Comparison of ENCODE assay signal across 33 cellular contexts in the genomic region with DNA sequence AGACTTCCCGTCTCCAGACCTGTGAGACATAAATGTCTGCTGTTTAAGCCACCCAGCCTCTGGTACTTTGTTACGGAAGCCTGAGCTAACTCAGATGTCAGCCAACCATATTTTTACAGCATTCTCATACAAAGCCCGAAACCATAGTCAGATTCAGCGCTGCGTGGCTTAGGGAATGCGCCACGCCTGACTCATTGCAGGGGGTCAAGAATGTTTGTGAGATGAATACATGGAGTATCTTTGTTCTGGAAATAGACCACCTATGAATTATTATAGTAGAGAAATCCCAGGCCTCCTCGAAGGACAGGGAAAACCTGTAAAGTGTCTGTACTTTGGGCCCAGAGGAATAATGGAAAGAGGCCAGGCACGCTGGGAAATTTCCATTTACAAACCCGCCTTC.
A peak's percentile ranks its signal among the peaks of the same experiment; 100 is the strongest.
DNase-seq lines count a peak whose midpoint lies in the region; FAIRE-seq and TF ChIP-seq lines count a peak whose summit lies in the region.
"Had no signal": no experiment of that assay in that cellular context is flagged by ENCODE, and none has a peak within 500 bp of the region (broad histone marks: within the 10 kb centered on the region; RNA-seq: fewer than 3 reads in every experiment).

No MANE protein-coding gene starts in this region.

- H2BK120ac ChIP-seq in H1 (replicated peaks; ENCODE audit: low read depth, low read length), result no peak overlapping the region

- no peaks in the 10 kb centered on the region for H3K36me3 ChIP-seq in SJSA1
- H3K36me3 ChIP-seq in H1 (ENCODE audit: control insufficient read depth in 2 of 4, insufficient read depth in 4 of 4, low read length in 3 of 4), result no peaks in the 10 kb centered on the region
- H3K36me3 ChIP-seq in rectal smooth muscle tissue (ENCODE audit: control insufficient read depth, insufficient read depth, low read length), result no peaks in the 10 kb centered on the region
- H3K36me3 ChIP-seq: adrenal gland, pancreas, spleen had no signal

- POLR2A ChIA-PET in H1 (lab: Charles Lee; ENCODE audit: partially characterized antibody), result no interaction called here

- no peaks in the 10 kb centered on the region for H4K20me1 ChIP-seq in H1 (replicated peaks in 1 of 2; ENCODE audit: control insufficient read depth in 1 of 2, insufficient read depth in 2 of 2, low read length in 2 of 2)

- H4K8ac ChIP-seq in H1 (ENCODE audit: extremely low read depth, insufficient read depth, low read length), result peak overlapping the region; percentile 28; the same call in 1 of the 2 replicates

- H3K23me2 ChIP-seq in H1 (ENCODE audit: low read depth, low read length), result no peaks in the 10 kb centered on the region

- no peak overlapping the region for H3K9ac ChIP-seq in H1 (replicated peaks in 1 of 4; ENCODE audit: extremely low read depth in 1 of 4, low read depth in 3 of 4, low read length in 3 of 4)
- H3K9ac ChIP-seq in rectal smooth muscle tissue (ENCODE audit: low read length), result no peak overlapping the region

- no peak overlapping the region for H2BK12ac ChIP-seq in H1 (ENCODE audit: low read depth, low read length)

- H3K14ac ChIP-seq in H1 (ENCODE audit: insufficient read length), result no peak overlapping the region

- no peak overlapping the region for H4K5ac ChIP-seq in H1 (ENCODE audit: insufficient read length, low read depth, low read length)

- TF ChIP-seq POLR2A in H1 (IDR thresholded peaks at IDR 0.05; ENCODE audit: control extremely low read depth in 1 of 2, low read depth in 2 of 2, low read length in 2 of 2), result no peak
- TF ChIP-seq POLR2A in GM12892 (IDR thresholded peaks at IDR 0.05; ENCODE audit: low read depth, low read length), result no peak

- H3K79me2 ChIP-seq in H1 (ENCODE audit: control insufficient read depth in 1 of 2, insufficient read depth in 2 of 2, low read length in 2 of 2), result no peaks in the 10 kb centered on the region

- H3K79me1 ChIP-seq in H1 (ENCODE audit: low read depth, low read length), result no peaks in the 10 kb centered on the region

- H3K4me2 ChIP-seq in H1 (ENCODE audit: insufficient read depth in 1 of 2, low read depth in 2 of 2, low read length in 2 of 2), result no peak overlapping the region
- H3K4me2 ChIP-seq: GM23338 had no signal

- no peak for TF ChIP-seq RAD21 in H1 (IDR thresholded peaks at IDR 0.05 in 1 of 2, conservative IDR thresholded peaks at IDR 0.05 in 1 of 2; ENCODE audit: low read depth in 2 of 2, low read length in 2 of 2)

- H3K4me3 ChIP-seq in AG10803 (ENCODE audit: low read length), result no peak overlapping the region
- H3K4me3 ChIP-seq in SJSA1, result no peak overlapping the region
- no peak overlapping the region for H3K4me3 ChIP-seq in H1 (ENCODE audit: extremely low read depth in 1 of 4, insufficient read depth in 2 of 4, low read depth in 3 of 4, low read length in 4 of 4)
- no peak overlapping the region for H3K4me3 ChIP-seq in rectal smooth muscle tissue (ENCODE audit: low read length)
- H3K4me3 ChIP-seq in coronary artery, result no peak overlapping the region
- H3K4me3 ChIP-seq: adrenal gland, GM23338, K562, pancreas, spleen had no signal

- no peak overlapping the region for H2AK5ac ChIP-seq in H1 (ENCODE audit: low read depth, low read length)

- H3K4ac ChIP-seq in H1 (replicated peaks; ENCODE audit: insufficient read length, low read depth, low read length), result no peak overlapping the region

- no peak for TF ChIP-seq EP300 in H1 (IDR thresholded peaks at IDR 0.05; ENCODE audit: borderline replicate concordance in 1 of 2, low read depth in 2 of 2, low read length in 2 of 2)

- CTCF ChIA-PET in H1 (lab: Charles Lee; ENCODE audit: partially characterized antibody), result interaction anchor here (0.6 to 1.8 kb wide), 5 partner anchors 177 to 404 kb away, joined by 3 to 8 read pairs (median 4); no protein-coding TSS in a partner anchor

- no peak overlapping the region for H3K18ac ChIP-seq in H1 (ENCODE audit: extremely low read depth, low read length)

- no peak overlapping the region for H3K56ac ChIP-seq in H1 (replicated peaks; ENCODE audit: insufficient read length, low read depth, low read length)

- no peak for TF ChIP-seq CTCF in AG10803 (conservative IDR thresholded peaks at IDR 0.05; ENCODE audit: low read length)
- TF ChIP-seq CTCF in H1 (IDR thresholded peaks at IDR 0.05; ENCODE audit: control extremely low read depth in 1 of 3, insufficient read depth in 1 of 3, low read depth in 1 of 3, low read length in 3 of 3), result no peak
- TF ChIP-seq CTCF in coronary artery (IDR thresholded peaks at IDR 0.05), result no peak

- H2BK15ac ChIP-seq in H1 (ENCODE audit: low read length), result no peak overlapping the region

- H3K23ac ChIP-seq in H1 (ENCODE audit: insufficient read length), result no peak overlapping the region

- H2BK20ac ChIP-seq in H1 (ENCODE audit: low read length), result no peak overlapping the region

- WGBS in H1 (ENCODE audit: extremely low coverage in 1 of 2, insufficient coverage in 1 of 2, insufficient read length in 1 of 2, insufficient replicate concordance in 2 of 2, low coverage in 1 of 2, low lambda C conversion rate in 2 of 2, missing lambda C conversion rate in 1 of 2), 2 experiments, result 88% methylated on average over 10 of the region's 10 CpGs; no CpG with 5 or more reads in 1 of the 2 experiments

- H3K4me1 ChIP-seq in SJSA1 (replicated peaks) (peaks cover 16% of the 10 kb centered on the region), H1 (replicated peaks in 1 of 4; ENCODE audit: control insufficient read depth in 3 of 4, insufficient read depth in 4 of 4, low read length in 3 of 4) (no peaks in the 10 kb centered on the region; a peak in 1 of 7 replicates), rectal smooth muscle tissue (ENCODE audit: control insufficient read depth, insufficient read depth, low read length) (peaks cover 5% of the 10 kb centered on the region)
- H3K4me1 ChIP-seq: adrenal gland, pancreas, spleen had no signal

- peak; percentile 34 for DNase-seq in AG10803 (ENCODE audit: low read depth)
- peak; percentile 69 to 77 for DNase-seq in SJSA1 (ENCODE audit: low read depth in 1 of 2, low spot score in 2 of 2)
- no peak for DNase-seq in H1 (ENCODE audit: low read depth in 1 of 2, low spot score in 2 of 2)
- no peak for DNase-seq in GM12892 (ENCODE audit: insufficient read length)
- DNase-seq in coronary artery (ENCODE audit: low spot score), result no peak
- no peak for DNase-seq in stimulated activated naive CD4-positive, alpha-beta T cell treated with Interleukin-2 at 50 U/mL for 16 hours (lab: John Stamatoyannopoulos, UW)
- DNase-seq in stimulated activated CD4-positive, alpha-beta T cell treated with anti-CD3 and anti-CD28 coated beads, Interleukin-1b, Interleukin-23, amount 100 ng/mL, for 48 hours, result no peak
- DNase-seq: activated CD4-positive, alpha-beta T cell treated with anti-CD3 and anti-CD28 coated beads for 36 hours; activated CD8-positive, alpha-beta T cell treated with anti-CD3 and anti-CD28 coated beads, Interleukin-2, amount 10 ng/mL, durations not matched to agents 7 days and 5 days; activated naive CD4-positive, alpha-beta T cell treated with anti-CD3 and anti-CD28 coated beads, Interleukin-2, amount 10 ng/mL, durations not matched to agents 7 days and 5 days; cortex of kidney; DMS53; effector memory CD4-positive, alpha-beta T cell; hippocampal formation; left colon; mammary epithelial cell; NCI-H1092 treated with DMSO at 0.1 percent for 48 hours; NCI-H1694 treated with DMSO at 0.1 percent for 48 hours; NCI-H446; NCI-H748 treated with DMSO at 0.1 percent for 48 hours; nephron progenitor cell; SHP77; stimulated activated CD8-positive, alpha-beta memory T cell treated with anti-CD3 and anti-CD28 coated beads, Interleukin-4, amount 100 ng/mL, for 48 hours; stimulated activated naive CD8-positive, alpha-beta T cell treated with anti-CD3 and anti-CD28 coated beads, Interleukin-15, amount 100 ng/mL, for 72 hours; T-helper 2 cell had no signal

- H2BK5ac ChIP-seq in H1 (ENCODE audit: low read depth, low read length), result no peak overlapping the region

- H4K91ac ChIP-seq in H1 (replicated peaks; ENCODE audit: insufficient read length, low read length), result no peak overlapping the region

- FAIRE-seq in H1 (lab: Jason Lieb, UNC) (no peak), GM12892 (lab: Jason Lieb, UNC) (no peak)
- FAIRE-seq: frontal cortex, K562, pancreas, urothelium cell line had no signal

- H3K27me3 ChIP-seq in SJSA1 (replicated peaks), result no peaks in the 10 kb centered on the region
- no peaks in the 10 kb centered on the region for H3K27me3 ChIP-seq in H1 (replicated peaks in 1 of 4; ENCODE audit: control insufficient read depth in 3 of 4, extremely low read depth in 1 of 4, insufficient read depth in 3 of 4, low read length in 3 of 4)
- H3K27me3 ChIP-seq in rectal smooth muscle tissue (ENCODE audit: control insufficient read depth, insufficient read depth, low read length), result no peaks in the 10 kb centered on the region
- H3K27me3 ChIP-seq: adrenal gland, pancreas had no signal

- no peak overlapping the region for H2AFZ ChIP-seq in H1 (ENCODE audit: low read length)
- H2AFZ ChIP-seq: GM23338 had no signal

- peaks cover 12% of the 10 kb centered on the region for H3K9me3 ChIP-seq in SJSA1 (replicated peaks)
- H3K9me3 ChIP-seq in H1 (ENCODE audit: insufficient read depth in 2 of 2, low read depth in 1 of 2, low read length in 1 of 2), result no peaks in the 10 kb centered on the region
- H3K9me3 ChIP-seq: adrenal gland, pancreas had no signal

- peak overlapping the region; percentile 82 for H3K27ac ChIP-seq in SJSA1
- H3K27ac ChIP-seq in H1 (ENCODE audit: low read depth, low read length), result no peak overlapping the region
- H3K27ac ChIP-seq in rectal smooth muscle tissue (ENCODE audit: low read depth, low read length), result peak overlapping the region; percentile 1
- H3K27ac ChIP-seq in coronary artery, result no peak overlapping the region
- H3K27ac ChIP-seq: adrenal gland, pancreas, spleen had no signal

TF ChIP-seq in H1, 55 proteins besides CTCF, POLR2A, EP300 and RAD21:
- TF ChIP-seq HDAC2 (IDR thresholded peaks at IDR 0.05; ENCODE audit: borderline replicate concordance in 1 of 2, low read depth in 2 of 2, low read length in 2 of 2) (no peak), TAF1 (IDR thresholded peaks at IDR 0.05; ENCODE audit: low read depth, low read length) (no peak), SIN3A (conservative IDR thresholded peaks at IDR 0.05 in 1 of 2, IDR thresholded peaks at IDR 0.05 in 1 of 2; ENCODE audit: low read depth in 1 of 2, low read length in 2 of 2) (no peak), EGR1 (IDR thresholded peaks at IDR 0.05; ENCODE audit: borderline replicate concordance, low read depth, low read length) (no peak), KDM5A (IDR thresholded peaks at IDR 0.05; ENCODE audit: low read length) (no peak), CBX5 (IDR thresholded peaks at IDR 0.05; ENCODE audit: low read depth, low read length) (no peak), MAFK (IDR thresholded peaks at IDR 0.05; ENCODE audit: low read depth, low read length) (no peak), POU5F1 (IDR thresholded peaks at IDR 0.05; ENCODE audit: low read depth, low read length) (no peak), CEBPB (IDR thresholded peaks at IDR 0.05; ENCODE audit: low read depth, low read length) (no peak), BRCA1 (IDR thresholded peaks at IDR 0.05; ENCODE audit: low read depth, low read length) (no peak), TBP (IDR thresholded peaks at IDR 0.05; ENCODE audit: low read depth, low read length) (no peak), EZH2 (IDR thresholded peaks at IDR 0.05; ENCODE audit: low read depth, low read length, severe bottlenecking) (no peak)
TF ChIP-seq in H1: peak in this region for 0.

Comparison
In these comparisons a context has a peak if more than half of its experiments do, and no peak if none do; other contexts are left out.
1. DNase-seq: peak in AG10803 (single experiment) and SJSA1 (2 of 2); none in H1 (0 of 2), GM12892 (single experiment), coronary artery (single experiment), stimulated activated naive CD4-positive, alpha-beta T cell treated with Interleukin-2 at 50 U/mL for 16 hours (single experiment) and stimulated activated CD4-positive, alpha-beta T cell treated with anti-CD3 and anti-CD28 coated beads, Interleukin-1b, Interleukin-23, amount 100 ng/mL, for 48 hours (single experiment).
2. H3K27ac ChIP-seq: peak in SJSA1 (single experiment) and rectal smooth muscle tissue (single experiment); none in H1 (single experiment) and coronary artery (0 of 2).